Comparison of ENCODE assay signal across 30 cellular contexts in genomic region chr5:42403236-42403635, GRCh38. TPM values are rescaled to one million over a fixed set of nuclear protein-coding genes. Genes with fewer than 3 reads are reported as not detected.
"Had no signal": no experiment of that assay in that cellular context is flagged by ENCODE, and none has a peak within 500 bp of the region (broad histone marks: within the 10 kb centered on the region; RNA-seq: fewer than 3 reads in every experiment).

No MANE protein-coding gene starts in this region.

- DNase-seq: heart right ventricle; islet precursor cell; left ventricle myocardium inferior; mesendoderm; naive B cell; natural killer cell; nephron progenitor cell; ovary; stimulated activated CD4-positive, alpha-beta T cell treated with anti-CD3 and anti-CD28 coated beads, Interleukin-12 subunit alpha, Interleukin-12 subunit beta, amount 100 ng/mL, for 4 hours; stimulated activated CD4-positive, alpha-beta T cell treated with anti-CD3 and anti-CD28 coated beads, Interleukin-15, amount 100 ng/mL, for 24 hours; stimulated activated CD4-positive, alpha-beta T cell treated with anti-CD3 and anti-CD28 coated beads, Interleukin-2, amount 100 ng/mL, for 24 hours; stimulated activated CD4-positive, alpha-beta T cell treated with anti-CD3 and anti-CD28 coated beads, Interleukin-4, amount 100 ng/mL, for 1 hour; stimulated activated naive B cell treated with anti-CD40 and anti-IgM and Interleukin-4, amounts not matched to agents 10 μg/mL and 1 μg/mL and 100 μg/mL, for 72 hours; tibial artery; trophoblast cell; upper lobe of right lung had no signal

- H3K4me1 Mint-ChIP-seq: naive B cell; natural killer cell; nephron progenitor cell; neural progenitor cell; stimulated activated naive B cell treated with anti-CD40 and anti-IgM and Interleukin-4, amounts not matched to agents 10 μg/mL and 1 μg/mL and 100 μg/mL, for 72 hours had no signal

- H3K9me3 ChIP-seq: heart right ventricle, left ventricle myocardium inferior, neutrophil, ovary, right atrium auricular region, suprapubic skin, thoracic aorta, tibial artery, upper lobe of right lung had no signal

- ATAC-seq: heart right ventricle; natural killer cell; sciatic nerve; stimulated activated naive B cell treated with anti-CD40 and anti-IgM and Interleukin-4, amounts not matched to agents 10 μg/mL and 1 μg/mL and 100 μg/mL, for 72 hours; upper lobe of right lung had no signal

- H3K79me2 ChIP-seq: hepatocyte had no signal

- H3K36me3 Mint-ChIP-seq: mesothelial cell of epicardium; naive B cell; natural killer cell; neural progenitor cell; stimulated activated naive B cell treated with anti-CD40 and anti-IgM and Interleukin-4, amounts not matched to agents 10 μg/mL and 1 μg/mL and 100 μg/mL, for 72 hours had no signal

- H3K36me3 ChIP-seq: heart right ventricle, left ventricle myocardium inferior, neural progenitor cell, neutrophil, ovary, right atrium auricular region, suprapubic skin, thoracic aorta, tibial artery, upper lobe of right lung had no signal

- H3K27me3 Mint-ChIP-seq: stimulated activated naive B cell treated with anti-CD40 and anti-IgM and Interleukin-4, amounts not matched to agents 10 μg/mL and 1 μg/mL and 100 μg/mL, for 72 hours; stimulated activated naive CD8-positive, alpha-beta T cell treated with anti-CD3 and anti-CD28 coated beads, Interleukin-15, Interleukin-2, amounts not matched to agents 100 ng/mL and 50 ng/mL, for 24 hours had no signal

- H3K9ac ChIP-seq: neural progenitor cell had no signal

- H3K9me3 Mint-ChIP-seq: mesothelial cell of epicardium; naive B cell; natural killer cell; nephron progenitor cell; neural progenitor cell; stimulated activated naive B cell treated with anti-CD40 and anti-IgM and Interleukin-4, amounts not matched to agents 10 μg/mL and 1 μg/mL and 100 μg/mL, for 72 hours had no signal

- H3K4me2 ChIP-seq: hepatocyte, neural progenitor cell had no signal

- H3K4me1 ChIP-seq: left ventricle myocardium inferior, neural progenitor cell, tibial artery, upper lobe of right lung had no signal

- H3K4me3 Mint-ChIP-seq: mesothelial cell of epicardium; naive B cell; natural killer cell; nephron progenitor cell; neural progenitor cell; stimulated activated naive B cell treated with anti-CD40 and anti-IgM and Interleukin-4, amounts not matched to agents 10 μg/mL and 1 μg/mL and 100 μg/mL, for 72 hours; stimulated activated naive CD8-positive, alpha-beta T cell treated with anti-CD3 and anti-CD28 coated beads, Interleukin-15, Interleukin-2, amounts not matched to agents 100 ng/mL and 50 ng/mL, for 24 hours had no signal

- FAIRE-seq: urothelium cell line had no signal

- H3K27ac Mint-ChIP-seq: mesothelial cell of epicardium; naive B cell; natural killer cell; nephron progenitor cell; neural progenitor cell; progenitor cell of endocrine pancreas; stimulated activated naive B cell treated with anti-CD40 and anti-IgM and Interleukin-4, amounts not matched to agents 10 μg/mL and 1 μg/mL and 100 μg/mL, for 72 hours; stimulated activated naive CD8-positive, alpha-beta T cell treated with anti-CD3 and anti-CD28 coated beads, Interleukin-15, Interleukin-2, amounts not matched to agents 100 ng/mL and 50 ng/mL, for 24 hours had no signal

- H3K27ac ChIP-seq: heart right ventricle, hepatocyte, left ventricle myocardium inferior, neural progenitor cell, neutrophil, ovary, right atrium auricular region, skin epidermis, suprapubic skin, thoracic aorta, tibial artery, upper lobe of right lung had no signal

- H3K4me3 ChIP-seq: heart right ventricle, hepatocyte, left ventricle myocardium inferior, lung, neural progenitor cell, ovary, right atrium auricular region, skin epidermis, suprapubic skin, thoracic aorta, tibial artery, upper lobe of right lung had no signal

- H3K27me3 ChIP-seq: heart right ventricle, hepatocyte, neural progenitor cell, neutrophil, ovary, right atrium auricular region, suprapubic skin, tibial artery, upper lobe of right lung had no signal

- H2AFZ ChIP-seq: hepatocyte, neural progenitor cell had no signal

RNA-seq across cellular contexts. Expression of gene GHR, which starts 20.0 kb away (rescaled TPM):
- total RNA-seq: mononuclear cell, natural killer cell had no signal
